2 cellular contexts compared by ENCODE assay signal in genomic region chr10:123472606-123473005, GRCh38.
TF ChIP-seq lines count a peak whose summit lies in the region.

No MANE protein-coding gene starts in this region.

TF ChIP-seq in SK-N-SH, 30 proteins besides CTCF, POLR2A, EP300 and RAD21 (continued from another document):
- TF ChIP-seq, protein P1, sequence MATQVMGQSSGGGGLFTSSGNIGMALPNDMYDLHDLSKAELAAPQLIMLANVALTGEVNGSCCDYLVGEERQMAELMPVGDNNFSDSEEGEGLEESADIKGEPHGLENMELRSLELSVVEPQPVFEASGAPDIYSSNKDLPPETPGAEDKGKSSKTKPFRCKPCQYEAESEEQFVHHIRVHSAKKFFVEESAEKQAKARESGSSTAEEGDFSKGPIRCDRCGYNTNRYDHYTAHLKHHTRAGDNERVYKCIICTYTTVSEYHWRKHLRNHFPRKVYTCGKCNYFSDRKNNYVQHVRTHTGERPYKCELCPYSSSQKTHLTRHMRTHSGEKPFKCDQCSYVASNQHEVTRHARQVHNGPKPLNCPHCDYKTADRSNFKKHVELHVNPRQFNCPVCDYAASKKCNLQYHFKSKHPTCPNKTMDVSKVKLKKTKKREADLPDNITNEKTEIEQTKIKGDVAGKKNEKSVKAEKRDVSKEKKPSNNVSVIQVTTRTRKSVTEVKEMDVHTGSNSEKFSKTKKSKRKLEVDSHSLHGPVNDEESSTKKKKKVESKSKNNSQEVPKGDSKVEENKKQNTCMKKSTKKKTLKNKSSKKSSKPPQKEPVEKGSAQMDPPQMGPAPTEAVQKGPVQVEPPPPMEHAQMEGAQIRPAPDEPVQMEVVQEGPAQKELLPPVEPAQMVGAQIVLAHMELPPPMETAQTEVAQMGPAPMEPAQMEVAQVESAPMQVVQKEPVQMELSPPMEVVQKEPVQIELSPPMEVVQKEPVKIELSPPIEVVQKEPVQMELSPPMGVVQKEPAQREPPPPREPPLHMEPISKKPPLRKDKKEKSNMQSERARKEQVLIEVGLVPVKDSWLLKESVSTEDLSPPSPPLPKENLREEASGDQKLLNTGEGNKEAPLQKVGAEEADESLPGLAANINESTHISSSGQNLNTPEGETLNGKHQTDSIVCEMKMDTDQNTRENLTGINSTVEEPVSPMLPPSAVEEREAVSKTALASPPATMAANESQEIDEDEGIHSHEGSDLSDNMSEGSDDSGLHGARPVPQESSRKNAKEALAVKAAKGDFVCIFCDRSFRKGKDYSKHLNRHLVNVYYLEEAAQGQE (IDR thresholded peaks at IDR 0.05; ENCODE audit: low read depth, low read length) = no peak
- TF ChIP-seq TCF12 (IDR thresholded peaks at IDR 0.05) (no peak), RCOR1 (IDR thresholded peaks at IDR 0.05; ENCODE audit: low read length) (no peak), IRF3 (IDR thresholded peaks at IDR 0.05; ENCODE audit: low read depth, low read length) (no peak), GATA2 (CRISPR knock-in tag; IDR thresholded peaks at IDR 0.05) (no peak), JUND (IDR thresholded peaks at IDR 0.05) (no peak), SIN3A (IDR thresholded peaks at IDR 0.05; ENCODE audit: borderline replicate concordance, low read depth, low read length) (no peak), ELF1 (IDR thresholded peaks at IDR 0.05) (no peak), RXRA (IDR thresholded peaks at IDR 0.05; ENCODE audit: borderline replicate concordance, low read depth) (no peak)
- TF ChIP-seq, protein P2, sequence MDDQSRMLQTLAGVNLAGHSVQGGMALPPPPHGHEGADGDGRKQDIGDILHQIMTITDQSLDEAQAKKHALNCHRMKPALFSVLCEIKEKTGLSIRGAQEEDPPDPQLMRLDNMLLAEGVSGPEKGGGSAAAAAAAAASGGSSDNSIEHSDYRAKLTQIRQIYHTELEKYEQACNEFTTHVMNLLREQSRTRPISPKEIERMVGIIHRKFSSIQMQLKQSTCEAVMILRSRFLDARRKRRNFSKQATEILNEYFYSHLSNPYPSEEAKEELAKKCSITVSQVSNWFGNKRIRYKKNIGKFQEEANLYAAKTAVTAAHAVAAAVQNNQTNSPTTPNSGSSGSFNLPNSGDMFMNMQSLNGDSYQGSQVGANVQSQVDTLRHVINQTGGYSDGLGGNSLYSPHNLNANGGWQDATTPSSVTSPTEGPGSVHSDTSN (IDR thresholded peaks at IDR 0.05) = no peak

TF ChIP-seq in SK-N-SH treated with all-trans-retinoic acid at 6 μM for 48 hours, 23 proteins besides CTCF, POLR2A, EP300 and RAD21 (continued from another document):
- no peak for TF ChIP-seq CREB5 (CRISPR knock-in tag; IDR thresholded peaks at IDR 0.05; ENCODE audit: low read depth)
- TF ChIP-seq, protein P3, sequence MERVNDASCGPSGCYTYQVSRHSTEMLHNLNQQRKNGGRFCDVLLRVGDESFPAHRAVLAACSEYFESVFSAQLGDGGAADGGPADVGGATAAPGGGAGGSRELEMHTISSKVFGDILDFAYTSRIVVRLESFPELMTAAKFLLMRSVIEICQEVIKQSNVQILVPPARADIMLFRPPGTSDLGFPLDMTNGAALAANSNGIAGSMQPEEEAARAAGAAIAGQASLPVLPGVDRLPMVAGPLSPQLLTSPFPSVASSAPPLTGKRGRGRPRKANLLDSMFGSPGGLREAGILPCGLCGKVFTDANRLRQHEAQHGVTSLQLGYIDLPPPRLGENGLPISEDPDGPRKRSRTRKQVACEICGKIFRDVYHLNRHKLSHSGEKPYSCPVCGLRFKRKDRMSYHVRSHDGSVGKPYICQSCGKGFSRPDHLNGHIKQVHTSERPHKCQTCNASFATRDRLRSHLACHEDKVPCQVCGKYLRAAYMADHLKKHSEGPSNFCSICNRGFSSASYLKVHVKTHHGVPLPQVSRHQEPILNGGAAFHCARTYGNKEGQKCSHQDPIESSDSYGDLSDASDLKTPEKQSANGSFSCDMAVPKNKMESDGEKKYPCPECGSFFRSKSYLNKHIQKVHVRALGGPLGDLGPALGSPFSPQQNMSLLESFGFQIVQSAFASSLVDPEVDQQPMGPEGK (CRISPR knock-in tag; IDR thresholded peaks at IDR 0.05; ENCODE audit: borderline replicate concordance) = no peak
- TF ChIP-seq ZFP3 (CRISPR knock-in tag; IDR thresholded peaks at IDR 0.05) = no peak
- TF ChIP-seq SNAI2 (CRISPR knock-in tag; IDR thresholded peaks at IDR 0.05) = no peak
